Comparison of ENCODE assay signal across 12 cellular contexts in genomic region chr1:2523891-2524609, GRCh38. TPM values are rescaled to one million over a fixed set of nuclear protein-coding genes. Genes with fewer than 3 reads are reported as not detected.
A peak's percentile ranks its signal among the peaks of the same experiment; 100 is the strongest.
DNase-seq lines count a peak whose midpoint lies in the region; ATAC-seq and TF ChIP-seq lines count a peak whose summit lies in the region.
"Had no signal": no experiment of that assay in that cellular context is flagged by ENCODE, and none has a peak within 500 bp of the region (broad histone marks: within the 10 kb centered on the region; RNA-seq: fewer than 3 reads in every experiment).

No MANE protein-coding gene starts in this region.

- peaks cover 10% of the 10 kb centered on the region for H4K20me1 ChIP-seq in neural cell (ENCODE audit: insufficient read depth)

- peak overlapping the region; percentile 75 for H3K4me3 Mint-ChIP-seq in Calu3 (ENCODE audit: low read depth, unreplicated experiment)
- H3K4me3 Mint-ChIP-seq in activated naive CD8-positive, alpha-beta T cell treated with anti-CD3 and anti-CD28 coated beads for 36 hours: peak overlapping the region; percentile 84

- no peaks in the 10 kb centered on the region for H3K9me3 Mint-ChIP-seq in Calu3 (ENCODE audit: low read depth, unreplicated experiment)
- H3K9me3 Mint-ChIP-seq in activated naive CD8-positive, alpha-beta T cell treated with anti-CD3 and anti-CD28 coated beads for 36 hours: no peaks in the 10 kb centered on the region

- peaks cover 21% of the 10 kb centered on the region for H3K4me1 ChIP-seq in RWPE2 (ENCODE audit: insufficient read depth, poor library complexity, severe bottlenecking)

- TF ChIP-seq CTCF in Calu3 (IDR thresholded peaks at IDR 0.05; ENCODE audit: unreplicated experiment) (no peak), RWPE2 (IDR thresholded peaks at IDR 0.05; ENCODE audit: poor library complexity, severe bottlenecking) (no peak), neural cell (IDR thresholded peaks at IDR 0.05; ENCODE audit: poor library complexity, severe bottlenecking) (no peak)

- peaks cover 44% of the 10 kb centered on the region for H3K79me2 ChIP-seq in neural cell (replicated peaks; ENCODE audit: insufficient read depth, low read length)

- H3K27me3 Mint-ChIP-seq in Calu3 (ENCODE audit: unreplicated experiment): no peaks in the 10 kb centered on the region
- no peaks in the 10 kb centered on the region for H3K27me3 Mint-ChIP-seq in activated naive CD8-positive, alpha-beta T cell treated with anti-CD3 and anti-CD28 coated beads for 36 hours

- peaks cover 37% of the 10 kb centered on the region for H3K36me3 Mint-ChIP-seq in Calu3 (ENCODE audit: insufficient read depth, unreplicated experiment)
- H3K36me3 Mint-ChIP-seq in activated naive CD8-positive, alpha-beta T cell treated with anti-CD3 and anti-CD28 coated beads for 36 hours: peaks cover 12% of the 10 kb centered on the region

- peaks cover 21% of the 10 kb centered on the region for H3K36me3 ChIP-seq in RWPE2 (ENCODE audit: low read depth)
- no peaks in the 10 kb centered on the region for H3K36me3 ChIP-seq in neural cell (ENCODE audit: insufficient read depth, low read length)

- H2AFZ ChIP-seq in neural cell (ENCODE audit: low read depth, low read length): no peak overlapping the region

- H3K27ac ChIP-seq in RWPE2 (ENCODE audit: poor library complexity, severe bottlenecking) (peak overlapping the region; percentile 39), neural cell (ENCODE audit: low read length) (no peak overlapping the region)
- H3K27ac ChIP-seq: thoracic aorta had no signal

- H3K9me2 ChIP-seq in neural cell (ENCODE audit: insufficient read depth, low read length): no peaks in the 10 kb centered on the region

- CTCF ChIA-PET in Calu3 (lab: Charles Lee): interaction anchor here (1.1 kb wide), 1 partner anchor 108 kb away, joined by 3 read pairs; no protein-coding TSS in a partner anchor

- H3K9me3 ChIP-seq in RWPE2 (ENCODE audit: severe bottlenecking): no peaks in the 10 kb centered on the region
- H3K9me3 ChIP-seq in neural cell (ENCODE audit: low read length): no peaks in the 10 kb centered on the region
- H3K9me3 ChIP-seq: thoracic aorta had no signal

- no peak overlapping the region for H3K27ac Mint-ChIP-seq in Calu3 (ENCODE audit: unreplicated experiment)
- H3K27ac Mint-ChIP-seq in activated naive CD8-positive, alpha-beta T cell treated with anti-CD3 and anti-CD28 coated beads for 36 hours: peak overlapping the region; percentile 98

- ATAC-seq in RWPE2 (ENCODE audit: low read depth) (no peak), GM21526 (IDR thresholded peaks at IDR 0.05; ENCODE audit: low FRiP score, unreplicated experiment) (no peak)

- H3K9ac ChIP-seq in neural cell (ENCODE audit: low read length): no peak overlapping the region

- intact Hi-C loops in Calu3 (cut with micrococcal nuclease; ENCODE audit: unreplicated experiment): no loop called here

- no peak for TF ChIP-seq RAD21 in neural cell (conservative IDR thresholded peaks at IDR 0.05)

- H3K4me2 ChIP-seq in neural cell (ENCODE audit: low read length): no peak overlapping the region

- no peaks in the 10 kb centered on the region for H3K4me1 Mint-ChIP-seq in Calu3 (ENCODE audit: low read depth, unreplicated experiment)
- H3K4me1 Mint-ChIP-seq in activated naive CD8-positive, alpha-beta T cell treated with anti-CD3 and anti-CD28 coated beads for 36 hours: peaks cover 44% of the 10 kb centered on the region

- H3K27me3 ChIP-seq in RWPE2 (ENCODE audit: insufficient read depth, poor library complexity, severe bottlenecking) (no peaks in the 10 kb centered on the region), neural cell (ENCODE audit: insufficient read depth, low read depth, low read length) (no peaks in the 10 kb centered on the region)

- BruUV-seq in Calu3 (replicated peaks; lab: Mats Ljungman, UMichigan): no TSS peak

- no peaks in the 10 kb centered on the region for H3F3A ChIP-seq in neural cell (ENCODE audit: insufficient read depth, low read length, poor library complexity, severe bottlenecking)

- H3K4me3 ChIP-seq in RWPE2 (ENCODE audit: severe bottlenecking) (no peak overlapping the region), neural cell (ENCODE audit: low read length) (peak overlapping the region; percentile 89)

- DNase-seq in Calu3 (no peak), RWPE2 (ENCODE audit: low spot score) (no peak), NCI-H82 (lab: John Stamatoyannopoulos, UW) (no peak), superior temporal gyrus (ENCODE audit: extremely low spot score) (no peak), NCI-H748 treated with DMSO at 0.1 percent for 48 hours (lab: John Stamatoyannopoulos, UW) (no peak)
- DNase-seq in activated naive CD8-positive, alpha-beta T cell treated with anti-CD3 and anti-CD28 coated beads for 36 hours: no peak
- DNase-seq: aorta, GF-D8 had no signal

- TF ChIP-seq EP300 in neural cell (conservative IDR thresholded peaks at IDR 0.05; ENCODE audit: poor library complexity, severe bottlenecking): no peak

TF ChIP-seq in neural cell, 6 proteins besides CTCF, POLR2A, EP300 and RAD21:
- TF ChIP-seq SMC3 (conservative IDR thresholded peaks at IDR 0.05; ENCODE audit: poor library complexity) (no peak), TAF1 (IDR thresholded peaks at IDR 0.05; ENCODE audit: low read depth) (no peak), REST (IDR thresholded peaks at IDR 0.05; ENCODE audit: borderline replicate concordance) (no peak), EZH2 (IDR thresholded peaks at IDR 0.05; ENCODE audit: borderline replicate concordance, insufficient read depth, low read length, poor library complexity, severe bottlenecking) (no peak), MXI1 (conservative IDR thresholded peaks at IDR 0.05; ENCODE audit: poor library complexity, severe bottlenecking) (no peak), POLR2AphosphoS5 (IDR thresholded peaks at IDR 0.05) (no peak)

RNA-seq across cellular contexts. Expression of gene PANK4, which starts 2.3 kb away (rescaled TPM):
- 24.4 and 24.7 TPM in 2 replicates for total RNA-seq in Calu3 (2022)
- total RNA-seq in activated naive CD8-positive, alpha-beta T cell treated with anti-CD3 and anti-CD28 coated beads for 36 hours: 10 to 100 TPM; 29.8 to 34.3 TPM
- polyA plus RNA-seq in neural cell: 37.9 and 43.4 TPM in 2 replicates
- 52.3 and 53.8 TPM in 2 replicates for polyA minus RNA-seq in neural cell

RNA-seq across cellular contexts. Expression of gene HES5, which starts 6.0 kb away (rescaled TPM):
- not detected in 2 replicates for total RNA-seq in Calu3 (2022)
- under 1 TPM in 1 of 2 experiments, not detected in 1; 0.28 TPM for total RNA-seq in activated naive CD8-positive, alpha-beta T cell treated with anti-CD3 and anti-CD28 coated beads for 36 hours
- polyA plus RNA-seq in neural cell: 0.81 TPM in 1 of 2 replicates, not detected in the other
- 3.2 and 4.3 TPM in 2 replicates for polyA minus RNA-seq in neural cell
- total RNA-seq: pulmonary artery endothelial cell had no signal
- polyA plus RNA-seq: aorta had no signal

RNA-seq across cellular contexts. Expression of gene TNFRSF14, which starts 32.1 kb away (rescaled TPM):
- 24.4 and 33.4 TPM in 2 replicates for total RNA-seq in Calu3 (2022)
- 100 to 1,000 TPM in 1 of 2 experiments, 10 to 100 TPM in 1; 99.6 to 104 TPM for total RNA-seq in activated naive CD8-positive, alpha-beta T cell treated with anti-CD3 and anti-CD28 coated beads for 36 hours
- polyA plus RNA-seq in neural cell: 1.1 TPM in 2 replicates
- not detected in 2 replicates for polyA minus RNA-seq in neural cell

RNA-seq across cellular contexts. Expression of gene PLCH2, which starts 48.0 kb away (rescaled TPM):
- 3.1 and 4.1 TPM in 2 replicates for total RNA-seq in Calu3 (2022)
- total RNA-seq in activated naive CD8-positive, alpha-beta T cell treated with anti-CD3 and anti-CD28 coated beads for 36 hours: 1 to 10 TPM; 1.2 to 1.4 TPM
- polyA plus RNA-seq in neural cell: 5.7 and 6.6 TPM in 2 replicates
- 6.4 and 7.3 TPM in 2 replicates for polyA minus RNA-seq in neural cell
- polyA plus RNA-seq: aorta had no signal
